Comparison of ENCODE assay signal across 8 cellular contexts in genomic region chr13:30463820-30464495, GRCh38. TPM values are rescaled to one million over a fixed set of nuclear protein-coding genes. Genes with fewer than 3 reads are reported as not detected.
DNase-seq lines count a peak whose midpoint lies in the region; ATAC-seq and TF ChIP-seq lines count a peak whose summit lies in the region.

No MANE protein-coding gene starts in this region.

- ATAC-seq in GM21528 (IDR thresholded peaks at IDR 0.05; ENCODE audit: low FRiP score, unreplicated experiment) = peak; percentile 46

- no peak for TF ChIP-seq POLR2A in lower leg skin (IDR thresholded peaks at IDR 0.05)

- no peaks in the 10 kb centered on the region for H3K9me3 ChIP-seq in DOHH2 (ENCODE audit: control insufficient read depth, insufficient read depth, low read length)
- no peaks in the 10 kb centered on the region for H3K9me3 ChIP-seq in colonic mucosa

- no peaks in the 10 kb centered on the region for H3K9me2 ChIP-seq in DOHH2 (replicated peaks; ENCODE audit: control insufficient read depth, low read length)

- H3K27me3 ChIP-seq in DOHH2 (ENCODE audit: control insufficient read depth, low read length) (no peaks in the 10 kb centered on the region), colonic mucosa (no peaks in the 10 kb centered on the region)

- peaks cover 46% of the 10 kb centered on the region for H3F3A ChIP-seq in DOHH2 (ENCODE audit: control insufficient read depth, insufficient read depth)

- peak overlapping the region; percentile 94 for H3K27ac ChIP-seq in DOHH2 (ENCODE audit: low read depth, low read length)
- peak overlapping the region; percentile 92 for H3K27ac ChIP-seq in colonic mucosa

- H3K4me1 ChIP-seq in DOHH2 (ENCODE audit: control insufficient read depth, low read length) (peaks cover 56% of the 10 kb centered on the region), colonic mucosa (peaks cover 4% of the 10 kb centered on the region)

- H3K4me3 ChIP-seq in DOHH2 (ENCODE audit: low read length) (peak overlapping the region; percentile 99), colonic mucosa (peak overlapping the region; percentile 53), lower leg skin (ENCODE audit: low read depth, poor library complexity, severe bottlenecking) (peak overlapping the region; percentile 56)

- H4K20me1 ChIP-seq in DOHH2 (ENCODE audit: control insufficient read depth, insufficient read depth, low read depth, low read length) = peaks cover 11% of the 10 kb centered on the region

- WGBS in lower leg skin, 2 donors = 0% methylated on average over 24 of the region's 30 CpGs

- H3K79me2 ChIP-seq in DOHH2 (ENCODE audit: control insufficient read depth, low read length) = peaks cover 64% of the 10 kb centered on the region

- TF ChIP-seq CTCF in DOHH2 (IDR thresholded peaks at IDR 0.05; ENCODE audit: low read depth, low read length, poor library complexity, severe bottlenecking) = peak; percentile 11
- no peak for TF ChIP-seq CTCF in colonic mucosa (IDR thresholded peaks at IDR 0.05)
- no peak for TF ChIP-seq CTCF in lower leg skin (IDR thresholded peaks at IDR 0.05)

- H3K36me3 ChIP-seq in DOHH2 (ENCODE audit: control insufficient read depth, low read length) (peaks cover 47% of the 10 kb centered on the region), colonic mucosa (peaks cover 4% of the 10 kb centered on the region)

- H3K9ac ChIP-seq in colonic mucosa (ENCODE audit: low read depth in 2 of 2, low read length in 2 of 2) = peak overlapping the region; percentile 90

- intact Hi-C loops in colonic mucosa (cut with DNase I) = loop anchor here (10.0 kb wide), 1 partner anchor 151 kb away; the partner anchor contains the start of gene USPL1
- intact Hi-C loops in lower leg skin (cut with DNase I; ENCODE audit: low total_unique reads) = loop anchor here (5.0 to 10.0 kb wide), 2 partner anchors 57 to 329 kb away; no protein-coding TSS in a partner anchor

- DNase-seq in LHCN-M2 (ENCODE audit: low read depth) (peak; percentile 65), colonic mucosa (peak; percentile 60), lower leg skin (ENCODE audit: low spot score in 2 of 2) (peak in 1 of 2 donors; percentile 61), NCI-H446 treated with DMSO at 0.1 percent for 48 hours (lab: John Stamatoyannopoulos, UW) (no peak)
- peak; percentile 81 for DNase-seq in activated CD4-positive, alpha-beta T cell treated with anti-CD3 and anti-CD28 coated beads for 48 hours
- peak; percentile 80 for DNase-seq in stimulated activated CD4-positive, alpha-beta T cell treated with anti-CD3 and anti-CD28 coated beads, Interleukin-4, amount 100 ng/mL, for 24 hours

- H3K4me2 ChIP-seq in DOHH2 (ENCODE audit: low read length) = peak overlapping the region; percentile 99

RNA-seq across cellular contexts. Expression of gene HMGB1, which starts 1.8 kb away (rescaled TPM):
- 626 and 751 TPM in 2 replicates for total RNA-seq in LHCN-M2 (2014; rRNA removed)
- 284 TPM for polyA plus RNA-seq in LHCN-M2 (2012)
- total RNA-seq in colonic mucosa = 100 to 1,000 TPM; 277 to 445 TPM
- total RNA-seq in lower leg skin = 100 to 1,000 TPM; 158 to 262 (median 208) TPM

RNA-seq across cellular contexts. Expression of gene UBE2L5, which starts 41.7 kb away (rescaled TPM):
- total RNA-seq in LHCN-M2 (2014; rRNA removed) (not detected in 2 replicates), colonic mucosa (not detected), lower leg skin (under 1 TPM in 2 of 4 donors, not detected in 2; 0.13 to 0.20 TPM)
- polyA plus RNA-seq in LHCN-M2 (2012) = 0.84 TPM
